Comparison of ENCODE assay signal across 10 cellular contexts in the genomic region with DNA sequence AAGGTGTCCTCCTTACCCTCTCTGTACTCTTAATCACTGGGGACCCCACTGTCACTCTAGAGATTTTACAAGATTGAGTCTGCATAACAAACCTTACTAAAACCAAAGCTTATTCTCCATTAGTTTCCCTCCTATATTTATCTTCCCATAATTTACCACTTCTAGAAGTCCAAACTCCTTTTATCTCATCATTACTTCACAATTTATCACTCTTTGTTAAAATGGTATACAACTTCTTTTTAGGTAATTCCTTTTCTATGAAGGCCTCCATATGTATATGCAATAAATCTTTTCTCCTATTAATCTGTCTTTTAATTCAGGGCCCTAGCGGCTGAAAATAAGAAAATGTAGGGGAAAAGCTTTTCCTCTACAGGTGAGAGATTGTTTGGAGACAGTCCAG. TPM values are rescaled to one million over a fixed set of nuclear protein-coding genes. Genes with fewer than 3 reads are reported as not detected.
"Had no signal": no experiment of that assay in that cellular context is flagged by ENCODE, and none has a peak within 500 bp of the region (broad histone marks: within the 10 kb centered on the region; RNA-seq: fewer than 3 reads in every experiment).

No MANE protein-coding gene starts in this region.

- H3K36me3 ChIP-seq: HAP-1 had no signal

- H3K27ac ChIP-seq: GM23248, HL-60, KMS-11 had no signal

- H3K4me2 ChIP-seq: KMS-11 had no signal

- H2AFZ ChIP-seq: GM23248 had no signal

- H3K9me3 ChIP-seq: HAP-1 had no signal

- ATAC-seq: HCT116, HepG2 had no signal

- H3K9ac ChIP-seq: GM23248, KMS-11 had no signal

- H3K4me3 ChIP-seq: GM23248, HAP-1 had no signal

- DNase-seq: GM23248, GOT3, H7, KBM-7 had no signal

- H3K4me1 ChIP-seq: HAP-1 had no signal

RNA-seq across cellular contexts. Expression of gene KCNK12, which starts 15.4 kb away (rescaled TPM):
- total RNA-seq: GM23248, H4, HepG2 had no signal
